ENCODE assay signal across 9 cellular contexts in the genomic region with DNA sequence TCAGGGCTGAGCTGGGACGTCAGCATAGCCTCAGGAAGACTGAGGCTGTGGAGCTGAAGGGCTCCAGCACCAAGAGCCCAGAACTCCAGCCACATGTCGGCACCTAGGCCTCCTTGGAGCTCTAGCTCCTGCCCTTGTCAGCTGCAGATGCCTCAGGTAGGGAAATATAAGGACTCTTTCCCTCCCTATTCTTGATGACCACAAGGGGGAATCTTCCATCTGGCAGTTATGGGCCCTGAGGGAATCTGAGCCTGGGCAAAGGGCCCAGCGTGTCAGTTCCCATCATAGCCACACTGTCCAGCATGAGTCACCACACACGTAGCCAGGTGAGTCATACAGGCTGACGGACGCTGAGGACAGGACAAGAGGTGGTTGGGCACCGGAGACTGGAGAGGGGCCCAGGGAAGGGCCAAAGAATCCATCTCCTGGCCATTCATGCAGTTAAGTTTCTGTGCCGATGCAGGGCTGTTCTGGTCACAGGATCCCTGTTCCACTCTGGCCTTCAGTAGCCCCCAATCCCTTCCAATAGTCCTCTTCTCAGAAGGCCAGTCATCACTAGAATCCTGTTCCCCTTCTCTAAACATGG. TPM values are rescaled to one million over a fixed set of nuclear protein-coding genes. Genes with fewer than 3 reads are reported as not detected.
DNase-seq lines count a peak whose midpoint lies in the region; ATAC-seq and TF ChIP-seq lines count a peak whose summit lies in the region.
"Had no signal": no experiment of that assay in that cellular context is flagged by ENCODE, and none has a peak within 500 bp of the region (broad histone marks: within the 10 kb centered on the region; RNA-seq: fewer than 3 reads in every experiment).

No MANE protein-coding gene starts in this region.

- H3K36me3 ChIP-seq in SJCRH30 (peaks cover 3% of the 10 kb centered on the region; the same call in 1 of the 2 replicates), ovary (no peaks in the 10 kb centered on the region)

- H3K27me3 ChIP-seq in SJCRH30 (no peaks in the 10 kb centered on the region), ovary (no peaks in the 10 kb centered on the region)

- no peaks in the 10 kb centered on the region for H3K9me3 ChIP-seq in SJCRH30 (replicated peaks)
- H3K9me3 ChIP-seq in ovary, result no peaks in the 10 kb centered on the region

- no peak for TF ChIP-seq EP300 in ovary (IDR thresholded peaks at IDR 0.05)

- H3K27ac ChIP-seq in 22Rv1 (peak overlapping the region; percentile 81), SJCRH30 (no peak overlapping the region), ovary (no peak overlapping the region)

- ATAC-seq in GM21447 (IDR thresholded peaks at IDR 0.05; ENCODE audit: unreplicated experiment) (no peak), HG02970 (IDR thresholded peaks at IDR 0.05; ENCODE audit: low FRiP score, unreplicated experiment) (no peak), HG03045 (IDR thresholded peaks at IDR 0.05; ENCODE audit: unreplicated experiment) (no peak)

- no peak overlapping the region for H3K4me3 ChIP-seq in GM12864 (ENCODE audit: low read depth, low read length)
- H3K4me3 ChIP-seq in SJCRH30, result no peak overlapping the region
- H3K4me3 ChIP-seq in fibroblast of mammary gland (ENCODE audit: control insufficient read depth, low read depth, low read length), result peak overlapping the region; percentile 9
- no peak overlapping the region for H3K4me3 ChIP-seq in ovary

- no peak for TF ChIP-seq POLR2A in ovary (IDR thresholded peaks at IDR 0.05)

- DNase-seq in GM12864 (ENCODE audit: low read depth) (no peak), SJCRH30 (peak; percentile 71 to 75), fibroblast of mammary gland (ENCODE audit: low read depth) (peak; percentile 100), ovary (peak in 4 of 5 donors; percentile 28 to 64 (median 48))

- intact Hi-C loops in ovary (cut with DNase I), result no loop called here

- H3K4me1 ChIP-seq in SJCRH30 (peaks cover 19% of the 10 kb centered on the region; the same call in 1 of the 2 replicates), ovary (ENCODE audit: insufficient read depth) (peaks cover 13% of the 10 kb centered on the region)

- TF ChIP-seq CTCF in 22Rv1 (IDR thresholded peaks at IDR 0.05) (peak; percentile 52), GM12864 (IDR thresholded peaks at IDR 0.05; ENCODE audit: low read depth, low read length, missing control alignments) (peak; percentile 11), fibroblast of mammary gland (conservative IDR thresholded peaks at IDR 0.05; ENCODE audit: control insufficient read depth, insufficient read depth, low read depth, low read length) (peak; percentile 78), ovary (IDR thresholded peaks at IDR 0.05) (no peak)

- WGBS in ovary, 3 donors, result 52 to 55% (median 53%) methylated on average over 8 of the region's 8 CpGs

RNA-seq across cellular contexts. Expression of a gene that starts 1.8 kb away (rescaled TPM):
- 74.2 and 76.6 TPM in 2 replicates for total RNA-seq in SJCRH30 (2014; rRNA removed; shearing (Covaris generic))
- 10 to 100 TPM; 47.0 to 64.3 (median 59.9) TPM for total RNA-seq in ovary
- polyA plus RNA-seq in ovary, result 100 to 1,000 TPM in 1 of 2 donors, 10 to 100 TPM in 1; 61.8 to 169 TPM

RNA-seq across cellular contexts. Expression of a gene that starts 12.8 kb away (rescaled TPM):
- total RNA-seq in SJCRH30 (2014; rRNA removed; shearing (Covaris generic)), result 0.32 and 1.6 TPM in 2 replicates
- 1 to 10 TPM; 1.4 to 5.6 (median 1.6) TPM for total RNA-seq in ovary
- polyA plus RNA-seq in ovary, result 1 to 10 TPM in 1 of 2 donors, not detected in 1; 1.5 TPM

RNA-seq across cellular contexts. Expression of a gene that starts 35.5 kb away (rescaled TPM):
- total RNA-seq in SJCRH30 (2014; rRNA removed; shearing (Covaris generic)), result 86.8 and 89.4 TPM in 2 replicates
- total RNA-seq in ovary, result 10 to 100 TPM; 32.8 to 57.7 (median 45.8) TPM
- 10 to 100 TPM; 26.8 to 49.9 TPM for polyA plus RNA-seq in ovary

RNA-seq across cellular contexts. Expression of a gene that starts 38.8 kb away (rescaled TPM):
- total RNA-seq in SJCRH30 (2014; rRNA removed; shearing (Covaris generic)), result 0.23 and 0.34 TPM in 2 replicates
- total RNA-seq in ovary, result under 1 TPM in 4 of 7 donors, not detected in 3; 0.12 to 0.72 (median 0.49) TPM
- polyA plus RNA-seq in ovary, result under 1 TPM; 0.20 to 0.21 TPM

RNA-seq across cellular contexts. Expression of a gene that starts 45.8 kb away (rescaled TPM):
- not detected in 2 replicates for total RNA-seq in SJCRH30 (2014; rRNA removed; shearing (Covaris generic))
- under 1 TPM in 1 of 7 donors, not detected in 6; 0.56 TPM for total RNA-seq in ovary
- under 1 TPM; 0.16 to 0.83 TPM for polyA plus RNA-seq in ovary
- polyA plus RNA-seq: urinary bladder had no signal

Comparison
In these comparisons a context has a peak if more than half of its experiments do, and no peak if none do; other contexts are left out.
1. CTCF ChIP-seq: peak in 22Rv1 (single experiment), GM12864 (single experiment) and fibroblast of mammary gland (single experiment); none in ovary (0 of 3).